8 cellular contexts compared by ENCODE assay signal in genomic region chr11:78188012-78188808, GRCh38. TPM values are rescaled to one million over a fixed set of nuclear protein-coding genes. Genes with fewer than 3 reads are reported as not detected.
DNase-seq lines count a peak whose midpoint lies in the region; ATAC-seq and TF ChIP-seq lines count a peak whose summit lies in the region.

KCTD21 (minus strand) TSS chr11:78188626; CDS start chr11:78174554, 14,072 bp downstream.

- peaks cover 52% of the 10 kb centered on the region for H3K4me1 Mint-ChIP-seq in activated naive CD8-positive, alpha-beta T cell (ENCODE audit: low read depth)

- H3K27ac ChIP-seq in temporal lobe (ENCODE audit: low read depth, low read length), result peak within 1 kb of the TSS; percentile 73

- peak; percentile 93 for DNase-seq in NCI-H1105 (lab: John Stamatoyannopoulos, UW)
- peak; percentile 89 for DNase-seq in SKM-1 (lab: John Stamatoyannopoulos, UW; ENCODE audit: unreplicated experiment)
- peak; percentile 95 for DNase-seq in glomerular visceral epithelial cell (ENCODE audit: extremely low spot score)
- peak; percentile 72 for DNase-seq in omental fat pad (ENCODE audit: low spot score)

- ATAC-seq in HG02642 (IDR thresholded peaks at IDR 0.05; ENCODE audit: poor library complexity, unreplicated experiment), result peak; percentile 95
- ATAC-seq in omental fat pad (ENCODE audit: low FRiP score), result peak; percentile 97

- H3K27ac Mint-ChIP-seq in activated naive CD8-positive, alpha-beta T cell, result peak within 1 kb of the TSS; percentile 98

- peaks cover 2% of the 10 kb centered on the region for H3K36me3 Mint-ChIP-seq in activated naive CD8-positive, alpha-beta T cell

- TF ChIP-seq CTCF in omental fat pad (IDR thresholded peaks at IDR 0.05), result no peak

- TF ChIP-seq POLR2A in GM10847 (IDR thresholded peaks at IDR 0.05; ENCODE audit: extremely low read depth, insufficient read length), result peak; percentile 56

- H3K27me3 Mint-ChIP-seq in activated naive CD8-positive, alpha-beta T cell, result no peaks in the 10 kb centered on the region

- no peaks in the 10 kb centered on the region for H3K9me3 Mint-ChIP-seq in activated naive CD8-positive, alpha-beta T cell (ENCODE audit: low read depth)

- peak within 1 kb of the TSS; percentile 98 for H3K4me3 Mint-ChIP-seq in activated naive CD8-positive, alpha-beta T cell

RNA-seq across cellular contexts. Expression of gene KCTD21, which starts in this region (rescaled TPM):
- 10 to 100 TPM in 3 of 4 donors, 1 to 10 TPM in 1; 9.6 to 21.5 (median 13.7) TPM for total RNA-seq in omental fat pad
- 7.4 TPM for total RNA-seq in temporal lobe

Comparison
In these comparisons a context has a peak if more than half of its experiments do, and no peak if none do; other contexts are left out.
1. Peak in every context shown above with its lines: DNase-seq, ATAC-seq and H3K27ac ChIP-seq.